34 cellular contexts compared by ENCODE assay signal in the genomic region with DNA sequence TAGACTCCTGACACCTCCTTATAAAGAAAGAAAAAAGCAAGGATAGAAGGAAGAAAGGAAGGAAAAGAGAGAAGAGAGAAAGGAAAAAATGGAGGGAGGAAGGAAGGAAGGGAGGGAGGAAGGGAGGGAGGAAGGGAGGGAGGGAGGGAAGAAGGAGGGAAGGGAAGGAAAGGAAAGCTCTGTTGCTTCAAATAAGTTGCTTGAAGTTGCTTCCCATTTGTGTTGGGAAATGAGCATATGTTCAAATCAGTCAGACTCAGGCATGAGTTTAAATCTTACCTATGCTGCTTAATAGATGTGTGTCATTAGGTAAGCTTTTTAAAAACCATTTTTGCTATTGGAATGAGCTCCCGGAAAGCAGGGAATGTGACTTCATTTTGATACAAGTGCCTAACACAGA.
"Had no signal": no experiment of that assay in that cellular context is flagged by ENCODE, and none has a peak within 500 bp of the region (broad histone marks: within the 10 kb centered on the region; RNA-seq: fewer than 3 reads in every experiment).

No MANE protein-coding gene starts in this region.

- DNase-seq: Karpas-422, Kasumi-1, MG63, MM.1S, MV-4-11, NCI-H1048, NCI-H1092, NCI-H1092 treated with DMSO at 0.1 percent for 48 hours, NCI-H1105, NCI-H1105 treated with DMSO at 0.1 percent for 48 hours, NCI-H1417, NCI-H1417 treated with DMSO at 0.1 percent for 48 hours, NCI-H1436, NCI-H1436 treated with DMSO at 0.1 percent for 48 hours, NCI-H146, NCI-H1694, NCI-H1694 treated with DMSO at 0.1 percent for 48 hours, NCI-H187, NCI-H187 treated with DMSO at 0.1 percent for 48 hours, NCI-H1930, NCI-H2029, NCI-H2029 treated with DMSO at 0.1 percent for 48 hours, NCI-H2081, NCI-H2081 treated with DMSO at 0.1 percent for 48 hours, NCI-H2107, NCI-H2171, NCI-H2171 treated with DMSO at 0.1 percent for 48 hours, NCI-H2227 treated with DMSO at 0.1 percent for 48 hours, NCI-H226, NCI-H345, NCI-H446, NCI-H446 treated with DMSO at 0.1 percent for 48 hours, NCI-H510A had no signal

- H3K9me3 ChIP-seq: MG63 had no signal

- H3K36me3 ChIP-seq: MG63 had no signal

- H3K27ac ChIP-seq: KMS-11 had no signal

- H3K4me3 ChIP-seq: MG63 had no signal

- H3K9ac ChIP-seq: KMS-11 had no signal

- H3K4me2 ChIP-seq: KMS-11 had no signal
